16 cellular contexts compared by ENCODE assay signal in genomic region chr4:89048906-89049601, GRCh38. TPM values are rescaled to one million over a fixed set of nuclear protein-coding genes. Genes with fewer than 3 reads are reported as not detected.
DNase-seq lines count a peak whose midpoint lies in the region; ATAC-seq, FAIRE-seq and TF ChIP-seq lines count a peak whose summit lies in the region.
"Had no signal": no experiment of that assay in that cellular context is flagged by ENCODE, and none has a peak within 500 bp of the region (broad histone marks: within the 10 kb centered on the region; RNA-seq: fewer than 3 reads in every experiment).

No MANE protein-coding gene starts in this region.

- no peak overlapping the region for H3K4me2 ChIP-seq in GM12878 (ENCODE audit: control insufficient read depth, insufficient read depth)

- RAD21 ChIA-PET in GM12878 (lab: Charles Lee; ENCODE audit: unreplicated experiment): interaction anchor here (0.7 kb wide), 1 partner anchor 26 kb away, joined by 3 read pairs; no protein-coding TSS in a partner anchor

- peak; percentile 28 for DNase-seq in EH (ENCODE audit: low read depth)
- DNase-seq in GM12878 (ENCODE audit: low read depth, low spot score): no peak
- peak; percentile 27 for DNase-seq in fibroblast of peridontal ligament (ENCODE audit: extremely low read depth)
- no peak for DNase-seq in osteocyte (ENCODE audit: extremely low spot score, unreplicated experiment)
- no peak for DNase-seq in GDM1 (lab: John Stamatoyannopoulos, UW)
- no peak for DNase-seq in MV-4-11 (lab: John Stamatoyannopoulos, UW)
- no peak for DNase-seq in occipital lobe (lab: John Stamatoyannopoulos, UW)
- DNase-seq: 8988T; ACHN; C1 segment of cervical spinal cord; Calu3; CD4-positive, alpha-beta T cell; DMS 273 treated with DMSO at 0.1 percent for 48 hours had no signal

- peaks cover 2% of the 10 kb centered on the region; the same call in 1 of the 3 replicates for H3K9me3 ChIP-seq in GM12878 (replicated peaks; ENCODE audit: control insufficient read depth, insufficient read depth, low read length)
- H3K9me3 ChIP-seq: HAP-1 had no signal

- H3K79me2 ChIP-seq in GM12878 (ENCODE audit: control insufficient read depth, insufficient read depth, low read length): no peaks in the 10 kb centered on the region; the same call in 1 of the 2 replicates

- no TSS peak for BruUV-seq in GM12878 (replicated peaks; lab: Mats Ljungman, UMichigan)

- no peak overlapping the region for H3K4me3 ChIP-seq in GM12878
- H3K4me3 ChIP-seq: HAP-1 had no signal

- no peak for TF ChIP-seq POLR2A in GM12878 (IDR thresholded peaks at IDR 0.05; ENCODE audit: low read depth, low read length)

- no peak for TF ChIP-seq EP300 in GM12878 (IDR thresholded peaks at IDR 0.05; ENCODE audit: borderline replicate concordance in 1 of 2, control insufficient read depth in 1 of 2, low read depth in 2 of 2, low read length in 2 of 2)

- in situ Hi-C loops in GM12878 (cut with MboI): no loop called here

- peaks cover 9% of the 10 kb centered on the region for H3K9me3 Mint-ChIP-seq in osteocyte (ENCODE audit: unreplicated experiment)

- H3K4me3 Mint-ChIP-seq in osteocyte (ENCODE audit: unreplicated experiment): no peak overlapping the region
- H3K4me3 Mint-ChIP-seq: B cell; CD4-positive, alpha-beta T cell had no signal

- no peak overlapping the region for H2AFZ ChIP-seq in GM12878 (ENCODE audit: control insufficient read depth, low read depth, low read length)

- H3K36me3 Mint-ChIP-seq in osteocyte (ENCODE audit: unreplicated experiment): no peaks in the 10 kb centered on the region

- no peaks in the 10 kb centered on the region for H4K20me1 ChIP-seq in GM12878 (ENCODE audit: control insufficient read depth, insufficient read depth)

- H3K36me3 ChIP-seq in GM12878 (ENCODE audit: control insufficient read depth in 2 of 2, insufficient read depth in 2 of 2, low read length in 1 of 2): no peaks in the 10 kb centered on the region
- H3K36me3 ChIP-seq: HAP-1 had no signal

- no peak for TF ChIP-seq RAD21 in GM12878 (IDR thresholded peaks at IDR 0.05; ENCODE audit: insufficient read depth, low read depth, low read length)

- H3K4me1 Mint-ChIP-seq in osteocyte (ENCODE audit: unreplicated experiment): peaks cover 22% of the 10 kb centered on the region

- WGBS in GM12878 (ENCODE audit: insufficient coverage, insufficient replicate concordance, low lambda C conversion rate, missing lambda C conversion rate): 33% methylated on average over 4 of the region's 4 CpGs

- no peak for FAIRE-seq in GM12878 (lab: Jason Lieb, UNC)
- FAIRE-seq: H1 had no signal

- CTCF ChIA-PET in GM12878 (lab: Yijun Ruan, JAX): interaction anchor here (0.6 to 0.9 kb wide), 3 partner anchors 11 to 40 kb away, joined by 3 to 4 read pairs (median 4); no protein-coding TSS in a partner anchor

- no peak for TF ChIP-seq CTCF in GM12878 (IDR thresholded peaks at IDR 0.05 in 2 of 3, conservative IDR thresholded peaks at IDR 0.05 in 1 of 3; ENCODE audit: control insufficient read depth in 2 of 3, extremely low read depth in 1 of 3, insufficient read depth in 1 of 3, low read depth in 3 of 3, low read length in 3 of 3)
- no peak for TF ChIP-seq CTCF in osteocyte (IDR thresholded peaks at IDR 0.05)

- H3K27me3 ChIP-seq in GM12878 (replicated peaks in 1 of 2; ENCODE audit: control insufficient read depth in 2 of 2, insufficient read depth in 2 of 2, low read length in 1 of 2): no peaks in the 10 kb centered on the region

- 0 out of 3 replicates have a peak, but pooled peaks have one; percentile 26 for ATAC-seq in GM12878

- SMC1A ChIA-PET in GM12878 (lab: Charles Lee; ENCODE audit: uncharacterized antibody, unreplicated experiment): interaction anchor here (1.1 to 1.5 kb wide), 3 partner anchors 8 to 21 kb away, joined by 3 to 6 read pairs (median 4); partner anchors contain the start of gene FAM13A

- POLR2A ChIA-PET in GM12878 (lab: Charles Lee): no interaction called here

- H3K4me1 ChIP-seq in GM12878 (ENCODE audit: control insufficient read depth, insufficient read depth, low read length): no peaks in the 10 kb centered on the region

- peak overlapping the region; percentile 52 for H3K27ac Mint-ChIP-seq in osteocyte (ENCODE audit: unreplicated experiment)
- H3K27ac Mint-ChIP-seq: B cell; CD4-positive, alpha-beta T cell had no signal

- H3K27ac ChIP-seq in GM12878 (ENCODE audit: control insufficient read depth, insufficient read depth): no peak overlapping the region

- intact Hi-C loops in GM12878 (cut with micrococcal nuclease; ENCODE audit: unreplicated experiment): no loop called here

- no peak overlapping the region for H3K9ac ChIP-seq in GM12878 (ENCODE audit: control insufficient read depth, insufficient read depth, low read length)

- no peaks in the 10 kb centered on the region for H3K27me3 Mint-ChIP-seq in osteocyte (ENCODE audit: unreplicated experiment)
- H3K27me3 Mint-ChIP-seq: B cell; CD4-positive, alpha-beta T cell had no signal

TF ChIP-seq in GM12878, 131 proteins besides CTCF, POLR2A, EP300 and RAD21:
- TF ChIP-seq CHD4 (IDR thresholded peaks at IDR 0.05): no peak
- TF ChIP-seq ATF7 (IDR thresholded peaks at IDR 0.05; ENCODE audit: low read depth): peak; percentile 68

RNA-seq across cellular contexts. Expression of gene FAM13A, which starts 7.9 kb away (rescaled TPM):
- total RNA-seq in GM12878 (2013; cell fraction: nucleolus; rRNA removed): 84.2 and 89.6 TPM in 2 replicates
- total RNA-seq in GM12878 (2014; rRNA removed) (0.22 and 0.28 TPM in 2 replicates), GM12878 (2014; rRNA removed; fragmentation: Illumina TruSeq; extraction: Trizol) (0.27 and 0.32 TPM in 2 replicates), GM12878 (2021) (0.15 and 0.45 TPM in 2 replicates), osteocyte (18.5 and 20.3 TPM in 2 replicates), occipital lobe (79.9 TPM)
- 1.0 TPM for polyA plus RNA-seq in GM12878 (2011; ENCODE audit: low read depth)
- polyA plus RNA-seq in GM12878 (2011; rRNA removed) (1.8 and 2.8 TPM in 2 replicates), GM12878 (2014; fragmentation: Illumina TruSeq; extraction: Trizol) (0.31 and 0.48 TPM in 2 replicates), GM12878 (2014; fragmentation: Nextera tagmentation; extraction: Ambion mirVana) (under 1 TPM; 0.09 to 0.27 TPM), GM12878 (2014; rRNA removed) (0.05 and 0.08 TPM in 2 replicates), GM12878 (2016; fragmentation: Nextera tagmentation; extraction: Ambion mirVana) (under 1 TPM in 1 of 2 experiments, not detected in 1; 0.19 TPM)
- 0.69 and 1.3 TPM in 2 replicates for polyA plus RNA-seq in GM12878 (2011; cell fraction: cytosol; rRNA removed)
- polyA plus RNA-seq in GM12878 (2011; cell fraction: nucleus; rRNA removed): 2.2 and 4.9 TPM in 2 replicates
- polyA plus RNA-seq in GM12878 (2012): 1.5 and 1.6 TPM in 2 replicates
- 2.6 and 4.4 TPM in 2 replicates for polyA minus RNA-seq in GM12878 (2011; rRNA and poly(A)+ RNA removed)
- polyA minus RNA-seq in GM12878 (2011; cell fraction: cytosol; rRNA and poly(A)+ RNA removed): 1.2 and 2.0 TPM in 2 replicates
- polyA minus RNA-seq in GM12878 (2011; cell fraction: nucleus; rRNA and poly(A)+ RNA removed): 4.5 and 6.8 TPM in 2 replicates

Comparison
In these comparisons a context has a peak if more than half of its experiments do, and no peak if none do; other contexts are left out.
1. DNase-seq: peak in EH (single experiment) and fibroblast of peridontal ligament (single experiment); none in GM12878 (single experiment), osteocyte (single experiment), GDM1 (single experiment), MV-4-11 (single experiment) and occipital lobe (single experiment).